ENCODE assay signal across 8 cellular contexts in genomic region chr2:95345415-95346235, GRCh38. TPM values are rescaled to one million over a fixed set of nuclear protein-coding genes. Genes with fewer than 3 reads are reported as not detected.
DNase-seq lines count a peak whose midpoint lies in the region; ATAC-seq and FAIRE-seq lines count a peak whose summit lies in the region.

No MANE protein-coding gene starts in this region.

- H3K4me1 ChIP-seq in neuronal stem cell (ENCODE audit: control insufficient read depth in 2 of 2, insufficient read depth in 1 of 2, low read depth in 1 of 2, low read length in 2 of 2) (peaks cover 3 to 9% of the 10 kb centered on the region in 2 donors), subcutaneous abdominal adipose tissue (ENCODE audit: control insufficient read depth in 5 of 5, insufficient read depth in 5 of 5, low read length in 5 of 5) (peaks cover 0 to 19% (median 16%) of the 10 kb centered on the region in 5 donors)

- H3K9me3 ChIP-seq in neuronal stem cell (replicated peaks in 1 of 2; ENCODE audit: control insufficient read depth in 2 of 2, insufficient read depth in 1 of 2, low read depth in 1 of 2, low read length in 2 of 2) (no peaks in the 10 kb centered on the region), subcutaneous abdominal adipose tissue (ENCODE audit: control insufficient read depth in 5 of 5, low read length in 5 of 5) (no peaks in the 10 kb centered on the region)

- peak overlapping the region; percentile 78 for H3K18ac ChIP-seq in neuronal stem cell (ENCODE audit: low read length)

- H2BK12ac ChIP-seq in neuronal stem cell (ENCODE audit: low read length), result no peak overlapping the region

- peak overlapping the region; percentile 90 for H3K4me2 ChIP-seq in neuronal stem cell (ENCODE audit: insufficient read depth, low read length, poor library complexity, severe bottlenecking)

- FAIRE-seq in RCC 7860 (lab: Jason Lieb, UNC), result no peak

- peak overlapping the region; percentile 62 for H3K23ac ChIP-seq in neuronal stem cell (ENCODE audit: low read depth, low read length, poor library complexity)

- H3K9ac ChIP-seq in neuronal stem cell (ENCODE audit: low read depth, low read length, poor library complexity) (no peak overlapping the region), subcutaneous abdominal adipose tissue (ENCODE audit: low read length in 5 of 5) (peak overlapping the region in 4 of 5 donors; percentile 32 to 75 (median 54))

- H3K27me3 ChIP-seq in neuronal stem cell (ENCODE audit: control insufficient read depth in 3 of 3, insufficient read depth in 3 of 3, low read depth in 1 of 3, low read length in 3 of 3) (peaks cover 7 to 89% (median 39%) of the 10 kb centered on the region in 3 experiments), subcutaneous abdominal adipose tissue (ENCODE audit: control insufficient read depth in 5 of 5, insufficient read depth in 4 of 5, low read length in 5 of 5) (peaks cover 0 to 31% (median 13%) of the 10 kb centered on the region in 5 donors)

- H2AFZ ChIP-seq in neuronal stem cell (ENCODE audit: low read length), result peak overlapping the region; percentile 96

- no peaks in the 10 kb centered on the region for H3K36me3 ChIP-seq in neuronal stem cell (replicated peaks in 1 of 2; ENCODE audit: control insufficient read depth in 2 of 2, insufficient read depth in 2 of 2, low read length in 2 of 2)
- H3K36me3 ChIP-seq in subcutaneous abdominal adipose tissue (ENCODE audit: control insufficient read depth in 5 of 5, insufficient read depth in 5 of 5, low read length in 5 of 5), result no peaks in the 10 kb centered on the region

- H3K14ac ChIP-seq in neuronal stem cell (ENCODE audit: low read length), result no peak overlapping the region

- ATAC-seq in GM21367 (IDR thresholded peaks at IDR 0.05; ENCODE audit: unreplicated experiment), result peak; percentile 69

- no peak overlapping the region for H2BK5ac ChIP-seq in neuronal stem cell (ENCODE audit: low read length)

- H3K27ac ChIP-seq in neuronal stem cell (replicated peaks; ENCODE audit: low read length) (no peak overlapping the region), subcutaneous abdominal adipose tissue (ENCODE audit: low read depth, low read length) (no peak overlapping the region)

- no peak overlapping the region for H2AK5ac ChIP-seq in neuronal stem cell (ENCODE audit: low read depth, low read length)

- DNase-seq in CMK (ENCODE audit: low read depth), result peak; percentile 61
- DNase-seq in HuH-7.5 (ENCODE audit: low spot score), result peak; percentile 92
- DNase-seq in RCC 7860 (ENCODE audit: low spot score), result peak; percentile 64
- DNase-seq in activated gamma-delta T cell (lab: John Stamatoyannopoulos, UW), result peak; percentile 20
- DNase-seq in germinal center (ENCODE audit: low spot score), result peak; percentile 76
- peak; percentile 70 for DNase-seq in neuronal stem cell (ENCODE audit: low spot score)

- WGBS in neuronal stem cell (ENCODE audit: extremely low coverage in 2 of 2, insufficient read length in 2 of 2, insufficient replicate concordance in 1 of 2), 2 donors, result no CpG with 5 or more reads among the region's 75 CpGs

- H3K4ac ChIP-seq in neuronal stem cell (ENCODE audit: low read length), result no peak overlapping the region

- H3K4me3 ChIP-seq in neuronal stem cell (ENCODE audit: low read length in 2 of 2) (peak overlapping the region; percentile 48 to 81), subcutaneous abdominal adipose tissue (ENCODE audit: low read depth in 1 of 5, low read length in 5 of 5) (peak overlapping the region; percentile 41 to 73 (median 69))

- H4K91ac ChIP-seq in neuronal stem cell (ENCODE audit: low read depth, low read length, poor library complexity), result no peak overlapping the region

- no peaks in the 10 kb centered on the region for H3K79me1 ChIP-seq in neuronal stem cell (ENCODE audit: low read depth, low read length)

- no peak overlapping the region for H2BK120ac ChIP-seq in neuronal stem cell (ENCODE audit: low read depth, low read length)

- H4K8ac ChIP-seq in neuronal stem cell (ENCODE audit: low read depth, low read length), result no peak overlapping the region

- no peak overlapping the region for H2BK15ac ChIP-seq in neuronal stem cell (ENCODE audit: low read length)

RNA-seq across cellular contexts. Expression of gene KCNIP3, which starts 48.5 kb away (rescaled TPM):
- 2.7 TPM for polyA plus RNA-seq in neuronal stem cell (2013, experiment 1 of 2)
- 2.7 TPM for polyA plus RNA-seq in neuronal stem cell (2013, experiment 2 of 2)

RNA-seq across cellular contexts. Expression of gene FAHD2A, which starts 56.9 kb away (rescaled TPM):
- polyA plus RNA-seq in neuronal stem cell (2013, experiment 1 of 2), result 19.9 TPM
- polyA plus RNA-seq in neuronal stem cell (2013, experiment 2 of 2), result 18.9 TPM

Comparison
In these comparisons a context has a peak if more than half of its experiments do, and no peak if none do; other contexts are left out.
1. DNase-seq: peak in every context shown above with its lines; median percentile 92 in HuH-7.5; 76 in germinal center; 70 in neuronal stem cell; 64 in RCC 7860; 61 in CMK; 20 in activated gamma-delta T cell.